Comparison of ENCODE assay signal across 25 cellular contexts in the genomic region with DNA sequence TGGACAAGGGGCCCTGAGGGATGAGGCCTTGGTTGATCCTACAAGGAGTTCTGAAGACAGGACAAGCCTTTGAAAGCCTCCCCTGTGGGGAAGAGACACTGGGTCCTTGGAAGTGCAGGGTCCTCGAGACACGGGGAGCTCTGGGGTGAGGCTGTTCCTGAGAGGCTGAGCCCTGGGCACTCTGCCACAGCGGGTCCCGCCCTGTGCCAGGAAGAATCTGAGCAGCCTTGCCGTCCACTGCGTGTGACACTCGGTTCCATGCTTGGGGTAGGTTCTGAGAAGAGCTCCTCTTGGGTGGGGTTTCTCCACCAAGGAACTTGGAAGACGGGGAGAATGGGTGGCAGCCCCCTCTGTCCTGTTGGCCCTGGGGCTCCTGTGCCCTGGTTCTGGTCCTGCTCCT. TPM values are rescaled to one million over a fixed set of nuclear protein-coding genes. Genes with fewer than 3 reads are reported as not detected.
A peak's percentile ranks its signal among the peaks of the same experiment; 100 is the strongest.
DNase-seq lines count a peak whose midpoint lies in the region; ATAC-seq and TF ChIP-seq lines count a peak whose summit lies in the region.
"Had no signal": no experiment of that assay in that cellular context is flagged by ENCODE, and none has a peak within 500 bp of the region (broad histone marks: within the 10 kb centered on the region; RNA-seq: fewer than 3 reads in every experiment).

No MANE protein-coding gene starts in this region.

- H3K4me1 Mint-ChIP-seq in stimulated activated naive CD8-positive, alpha-beta T cell treated with anti-CD3 and anti-CD28 coated beads, Interleukin-15, amount 100 ng/mL, for 72 hours, result peaks cover 6% of the 10 kb centered on the region
- no peaks in the 10 kb centered on the region for H3K4me1 Mint-ChIP-seq in stimulated activated memory B cell treated with anti-CD40 and anti-IgM and Interleukin-4, amounts not matched to agents 10 μg/mL and 1 μg/mL and 100 μg/mL, for 72 hours
- H3K4me1 Mint-ChIP-seq in CD8-positive, alpha-beta memory T cell, result peaks cover 0 to 5% (median 0%) of the 10 kb centered on the region in 3 donors
- H3K4me1 Mint-ChIP-seq: CD14-positive monocyte had no signal

- H3K36me3 ChIP-seq in mucosa of descending colon (ENCODE audit: low read depth) (no peaks in the 10 kb centered on the region), gastrocnemius medialis (no peaks in the 10 kb centered on the region)
- no peaks in the 10 kb centered on the region for H3K36me3 ChIP-seq in CD8-positive, alpha-beta memory T cell (ENCODE audit: insufficient read depth, low read length)
- H3K36me3 ChIP-seq: BE2C; BLaER1 treated with 17β-estradiol and CSF1 and Interleukin-3, amounts not matched to agents 10 nM and 100 nM had no signal

- intact Hi-C loops in mucosa of descending colon (cut with DNase I, micrococcal nuclease) (no loop called here), gastrocnemius medialis (cut with DNase I; ENCODE audit: low total_unique reads) (no loop called here)

- H3K4me3 ChIP-seq in mucosa of descending colon (no peak overlapping the region), gastrocnemius medialis (no peak overlapping the region)
- H3K4me3 ChIP-seq in CD8-positive, alpha-beta memory T cell (ENCODE audit: low read length), result no peak overlapping the region
- H3K4me3 ChIP-seq: A549; BLaER1 treated with 17β-estradiol and CSF1 and Interleukin-3, amounts not matched to agents 10 nM and 100 nM; GM23338 had no signal

- POLR2A ChIA-PET in CD8-positive, alpha-beta memory T cell (lab: Charles Lee), result no interaction called here

- in situ Hi-C loops in gastrocnemius medialis (cut with MboI; ENCODE audit: low sequenced_read_pairs in 4 of 4), result no loop called here

- no peak overlapping the region for H3K27ac ChIP-seq in CD8-positive, alpha-beta memory T cell (ENCODE audit: low read depth, low read length)
- H3K27ac ChIP-seq in gastrocnemius medialis, result no peak overlapping the region
- H3K27ac ChIP-seq: A549; BLaER1 treated with 17β-estradiol and CSF1 and Interleukin-3, amounts not matched to agents 10 nM and 100 nM had no signal

- no peaks in the 10 kb centered on the region for H3K4me1 ChIP-seq in mucosa of descending colon (ENCODE audit: low read depth)
- H3K4me1 ChIP-seq in CD8-positive, alpha-beta memory T cell (ENCODE audit: insufficient read depth, low read length), result no peaks in the 10 kb centered on the region
- no peaks in the 10 kb centered on the region for H3K4me1 ChIP-seq in gastrocnemius medialis
- H3K4me1 ChIP-seq: A549, BE2C had no signal

- no peaks in the 10 kb centered on the region for H3K36me3 Mint-ChIP-seq in stimulated activated memory B cell treated with anti-CD40 and anti-IgM and Interleukin-4, amounts not matched to agents 10 μg/mL and 1 μg/mL and 100 μg/mL, for 72 hours
- no peaks in the 10 kb centered on the region for H3K36me3 Mint-ChIP-seq in CD8-positive, alpha-beta memory T cell
- H3K36me3 Mint-ChIP-seq: CD14-positive monocyte had no signal

- CTCF ChIA-PET in CD8-positive, alpha-beta memory T cell (lab: Charles Lee), result no interaction called here

- peaks cover 4 to 6% of the 10 kb centered on the region in 2 donors for H3K9me3 Mint-ChIP-seq in stimulated activated naive CD8-positive, alpha-beta T cell treated with anti-CD3 and anti-CD28 coated beads, Interleukin-15, amount 100 ng/mL, for 72 hours
- H3K9me3 Mint-ChIP-seq in stimulated activated memory B cell treated with anti-CD40 and anti-IgM and Interleukin-4, amounts not matched to agents 10 μg/mL and 1 μg/mL and 100 μg/mL, for 72 hours, result peaks cover 13% of the 10 kb centered on the region
- H3K9me3 Mint-ChIP-seq in CD8-positive, alpha-beta memory T cell, result peaks cover 0 to 10% (median 2%) of the 10 kb centered on the region in 5 donors

- peaks cover 5% of the 10 kb centered on the region for H3K9me3 ChIP-seq in mucosa of descending colon
- no peaks in the 10 kb centered on the region for H3K9me3 ChIP-seq in CD8-positive, alpha-beta memory T cell (ENCODE audit: low read length)
- no peaks in the 10 kb centered on the region for H3K9me3 ChIP-seq in gastrocnemius medialis
- H3K9me3 ChIP-seq: A549, BE2C had no signal

- H3K27ac Mint-ChIP-seq in stimulated activated naive CD8-positive, alpha-beta T cell treated with anti-CD3 and anti-CD28 coated beads, Interleukin-15, amount 100 ng/mL, for 72 hours, result no peak overlapping the region
- no peak overlapping the region for H3K27ac Mint-ChIP-seq in stimulated activated memory B cell treated with anti-CD40 and anti-IgM and Interleukin-4, amounts not matched to agents 10 μg/mL and 1 μg/mL and 100 μg/mL, for 72 hours
- no peak overlapping the region for H3K27ac Mint-ChIP-seq in CD8-positive, alpha-beta memory T cell
- H3K27ac Mint-ChIP-seq: CD14-positive monocyte; CD4-positive, alpha-beta T cell; GM23338; H9 had no signal

- TF ChIP-seq CTCF in mucosa of descending colon (IDR thresholded peaks at IDR 0.05), result no peak
- no peak for TF ChIP-seq CTCF in gastrocnemius medialis (IDR thresholded peaks at IDR 0.05 in 4 of 5, conservative IDR thresholded peaks at IDR 0.05 in 1 of 5)

- ATAC-seq in stimulated activated naive CD8-positive, alpha-beta T cell treated with anti-CD3 and anti-CD28 coated beads, Interleukin-15, amount 100 ng/mL, for 72 hours, result peak; percentile 54
- no peak for ATAC-seq in stimulated activated naive CD8-positive, alpha-beta T cell treated with anti-CD3 and anti-CD28 coated beads, Interleukin-15, Interleukin-2, amounts not matched to agents 100 U/mL and 50 U/mL, for 24 hours
- ATAC-seq in mucosa of descending colon (peak; percentile 15), gastrocnemius medialis (no peak)
- peak; percentile 39 for ATAC-seq in stimulated activated memory B cell treated with anti-CD40 and anti-IgM and Interleukin-4, amounts not matched to agents 10 μg/mL and 1 μg/mL and 100 μg/mL, for 72 hours
- ATAC-seq: A549, HCT116 had no signal

- no peak overlapping the region for H3K4me3 Mint-ChIP-seq in stimulated activated naive CD8-positive, alpha-beta T cell treated with anti-CD3 and anti-CD28 coated beads, Interleukin-15, amount 100 ng/mL, for 72 hours
- no peak overlapping the region for H3K4me3 Mint-ChIP-seq in stimulated activated memory B cell treated with anti-CD40 and anti-IgM and Interleukin-4, amounts not matched to agents 10 μg/mL and 1 μg/mL and 100 μg/mL, for 72 hours
- H3K4me3 Mint-ChIP-seq in CD8-positive, alpha-beta memory T cell, result no peak overlapping the region
- H3K4me3 Mint-ChIP-seq: CD14-positive monocyte; CD4-positive, alpha-beta T cell; GM23338; H9 had no signal

- no peak for DNase-seq in stimulated activated naive CD8-positive, alpha-beta T cell treated with anti-CD3 and anti-CD28 coated beads, Interleukin-15, amount 100 ng/mL, for 72 hours
- DNase-seq in stimulated activated naive CD8-positive, alpha-beta T cell treated with anti-CD3 and anti-CD28 coated beads, Interleukin-15, Interleukin-2, amounts not matched to agents 100 U/mL and 50 U/mL, for 24 hours, result no peak
- DNase-seq in mucosa of descending colon, result no peak
- no peak for DNase-seq in CD8-positive, alpha-beta memory T cell
- no peak for DNase-seq in HuH-7 (ENCODE audit: low spot score)
- no peak for DNase-seq in gastrocnemius medialis
- DNase-seq: 8988T; ACHN; AML-193; BE2C; Calu3; CD4-positive, alpha-beta T cell; COR-L47; DMS53; GF-D8; H9 had no signal

- no peaks in the 10 kb centered on the region for H3K27me3 ChIP-seq in CD8-positive, alpha-beta memory T cell (ENCODE audit: insufficient read depth, low read length, poor library complexity, severe bottlenecking)
- no peaks in the 10 kb centered on the region for H3K27me3 ChIP-seq in gastrocnemius medialis
- H3K27me3 ChIP-seq: BE2C; BLaER1 treated with 17β-estradiol and CSF1 and Interleukin-3, amounts not matched to agents 10 nM and 100 nM had no signal

- peaks cover under 1% of the 10 kb centered on the region for H3K27me3 Mint-ChIP-seq in stimulated activated naive CD8-positive, alpha-beta T cell treated with anti-CD3 and anti-CD28 coated beads, Interleukin-15, amount 100 ng/mL, for 72 hours
- peaks cover 12% of the 10 kb centered on the region for H3K27me3 Mint-ChIP-seq in stimulated activated memory B cell treated with anti-CD40 and anti-IgM and Interleukin-4, amounts not matched to agents 10 μg/mL and 1 μg/mL and 100 μg/mL, for 72 hours
- H3K27me3 Mint-ChIP-seq in CD8-positive, alpha-beta memory T cell, result peaks cover 5 to 7% of the 10 kb centered on the region in 2 donors

- no peak for TF ChIP-seq POLR2A in gastrocnemius medialis (IDR thresholded peaks at IDR 0.05)

RNA-seq across cellular contexts. Expression of gene SNTG2, which starts 13.9 kb away (rescaled TPM):
- total RNA-seq in mucosa of descending colon (1 to 10 TPM in 2 of 3 donors, under 1 TPM in 1; 0.38 to 3.0 (median 2.8) TPM), gastrocnemius medialis (1 to 10 TPM in 1 of 4 donors, under 1 TPM in 2, not detected in 1; 0.55 to 1.0 (median 0.92) TPM)
- 1 to 10 TPM; 1.3 to 1.7 TPM for total RNA-seq in CD8-positive, alpha-beta memory T cell
- 0.30 TPM for polyA plus RNA-seq in CD8-positive, alpha-beta memory T cell
- total RNA-seq: Calu3, Daoy, G401, H4 had no signal
- polyA plus RNA-seq: A549, CD14-positive monocyte had no signal

Comparison
In these comparisons a context has a peak if more than half of its experiments do, and no peak if none do; other contexts are left out.
1. ATAC-seq: peak in stimulated activated naive CD8-positive, alpha-beta T cell treated with anti-CD3 and anti-CD28 coated beads, Interleukin-15, amount 100 ng/mL, for 72 hours (single experiment), mucosa of descending colon (single experiment) and stimulated activated memory B cell treated with anti-CD40 and anti-IgM and Interleukin-4, amounts not matched to agents 10 μg/mL and 1 μg/mL and 100 μg/mL, for 72 hours (single experiment); none in stimulated activated naive CD8-positive, alpha-beta T cell treated with anti-CD3 and anti-CD28 coated beads, Interleukin-15, Interleukin-2, amounts not matched to agents 100 U/mL and 50 U/mL, for 24 hours (single experiment) and gastrocnemius medialis (0 of 2).